Comparison of ENCODE assay signal across 20 cellular contexts in genomic region chr11:28417601-28418323, GRCh38.
"Had no signal": no experiment of that assay in that cellular context is flagged by ENCODE, and none has a peak within 500 bp of the region (broad histone marks: within the 10 kb centered on the region; RNA-seq: fewer than 3 reads in every experiment).

No MANE protein-coding gene starts in this region.

- H3K4me1 Mint-ChIP-seq: activated CD4-positive, alpha-beta T cell treated with anti-CD3 and anti-CD28 coated beads, Interleukin-2, amount 10 ng/mL, durations not matched to agents 24 days and 14 days; brain; mesothelial cell of epicardium; nephron progenitor cell; stimulated activated naive B cell treated with anti-CD40 and anti-IgM and Interleukin-4, amounts not matched to agents 10 μg/mL and 1 μg/mL and 100 μg/mL, for 72 hours had no signal

- H3K36me3 ChIP-seq: colonic mucosa, thyroid gland had no signal

- H3K27ac Mint-ChIP-seq: activated CD4-positive, alpha-beta T cell treated with anti-CD3 and anti-CD28 coated beads, Interleukin-2, amount 10 ng/mL, durations not matched to agents 24 days and 14 days; activated CD8-positive, alpha-beta T cell treated with anti-CD3 and anti-CD28 coated beads, Interleukin-2, amount 10 ng/mL, durations not matched to agents 7 days and 5 days; activated T-cell treated with anti-CD3 and anti-CD28 coated beads, Interleukin-2, amount 50 U/mL, for 24 hours; activated T-helper 2 cell treated with anti-CD3 and anti-CD28 coated beads, Interferon-gamma antibody, Interleukin-2, Interleukin-4, amounts not matched to agents 10 μg/mL and 5 μg/mL and 100 μg/mL, durations not matched to agents 14 hours and 24 hours and 36 hours; brain; mesothelial cell of epicardium; nephron progenitor cell; stimulated activated naive B cell treated with anti-CD40 and anti-IgM and Interleukin-4, amounts not matched to agents 10 μg/mL and 1 μg/mL and 100 μg/mL, for 72 hours had no signal

- DNase-seq: activated CD4-positive, alpha-beta T cell treated with anti-CD3 and anti-CD28 coated beads, Interleukin-2, amount 10 ng/mL, durations not matched to agents 24 days and 14 days; activated CD8-positive, alpha-beta T cell treated with anti-CD3 and anti-CD28 coated beads, Interleukin-2, amount 10 ng/mL, durations not matched to agents 7 days and 5 days; activated naive CD4-positive, alpha-beta T cell treated with Interleukin-2 at 50 U/mL for 16 hours; activated T-cell treated with anti-CD3 and anti-CD28 coated beads, Interleukin-2, amount 50 U/mL, for 24 hours; anterior cingulate cortex; central memory CD4-positive, alpha-beta T cell; colonic mucosa; erythroblast; foreskin melanocyte; glutamatergic neuron; hypothalamus; nephron progenitor cell; nucleus accumbens; stimulated activated naive B cell treated with anti-CD40 and anti-IgM and Interleukin-4, amounts not matched to agents 10 μg/mL and 1 μg/mL and 100 μg/mL, for 72 hours; thyroid gland had no signal

- H3K4me3 ChIP-seq: colonic mucosa, lung, thyroid gland had no signal

- H3K4me3 Mint-ChIP-seq: activated CD4-positive, alpha-beta T cell treated with anti-CD3 and anti-CD28 coated beads, Interleukin-2, amount 10 ng/mL, durations not matched to agents 24 days and 14 days; activated CD8-positive, alpha-beta T cell treated with anti-CD3 and anti-CD28 coated beads, Interleukin-2, amount 10 ng/mL, durations not matched to agents 7 days and 5 days; activated T-cell treated with anti-CD3 and anti-CD28 coated beads, Interleukin-2, amount 50 U/mL, for 24 hours; brain; mesothelial cell of epicardium; nephron progenitor cell; stimulated activated naive B cell treated with anti-CD40 and anti-IgM and Interleukin-4, amounts not matched to agents 10 μg/mL and 1 μg/mL and 100 μg/mL, for 72 hours had no signal

- H3K27me3 Mint-ChIP-seq: activated CD4-positive, alpha-beta T cell treated with anti-CD3 and anti-CD28 coated beads, Interleukin-2, amount 10 ng/mL, durations not matched to agents 24 days and 14 days; activated T-cell treated with anti-CD3 and anti-CD28 coated beads, Interleukin-2, amount 50 U/mL, for 24 hours; stimulated activated naive B cell treated with anti-CD40 and anti-IgM and Interleukin-4, amounts not matched to agents 10 μg/mL and 1 μg/mL and 100 μg/mL, for 72 hours had no signal

- H3K9me3 Mint-ChIP-seq: activated T-helper 2 cell treated with anti-CD3 and anti-CD28 coated beads, Interferon-gamma antibody, Interleukin-2, Interleukin-4, amounts not matched to agents 10 μg/mL and 5 μg/mL and 100 μg/mL, durations not matched to agents 14 hours and 24 hours and 36 hours; brain; nephron progenitor cell had no signal

- FAIRE-seq: keratinocyte had no signal

- H3K36me3 Mint-ChIP-seq: brain; mesothelial cell of epicardium; stimulated activated naive B cell treated with anti-CD40 and anti-IgM and Interleukin-4, amounts not matched to agents 10 μg/mL and 1 μg/mL and 100 μg/mL, for 72 hours had no signal

- H3K27me3 ChIP-seq: colonic mucosa, thyroid gland had no signal

- H3K4me1 ChIP-seq: colonic mucosa, thyroid gland had no signal

- H3K27ac ChIP-seq: colonic mucosa, thyroid gland had no signal

- H3K9me3 ChIP-seq: colonic mucosa, thyroid gland had no signal
